In the genomic region with DNA sequence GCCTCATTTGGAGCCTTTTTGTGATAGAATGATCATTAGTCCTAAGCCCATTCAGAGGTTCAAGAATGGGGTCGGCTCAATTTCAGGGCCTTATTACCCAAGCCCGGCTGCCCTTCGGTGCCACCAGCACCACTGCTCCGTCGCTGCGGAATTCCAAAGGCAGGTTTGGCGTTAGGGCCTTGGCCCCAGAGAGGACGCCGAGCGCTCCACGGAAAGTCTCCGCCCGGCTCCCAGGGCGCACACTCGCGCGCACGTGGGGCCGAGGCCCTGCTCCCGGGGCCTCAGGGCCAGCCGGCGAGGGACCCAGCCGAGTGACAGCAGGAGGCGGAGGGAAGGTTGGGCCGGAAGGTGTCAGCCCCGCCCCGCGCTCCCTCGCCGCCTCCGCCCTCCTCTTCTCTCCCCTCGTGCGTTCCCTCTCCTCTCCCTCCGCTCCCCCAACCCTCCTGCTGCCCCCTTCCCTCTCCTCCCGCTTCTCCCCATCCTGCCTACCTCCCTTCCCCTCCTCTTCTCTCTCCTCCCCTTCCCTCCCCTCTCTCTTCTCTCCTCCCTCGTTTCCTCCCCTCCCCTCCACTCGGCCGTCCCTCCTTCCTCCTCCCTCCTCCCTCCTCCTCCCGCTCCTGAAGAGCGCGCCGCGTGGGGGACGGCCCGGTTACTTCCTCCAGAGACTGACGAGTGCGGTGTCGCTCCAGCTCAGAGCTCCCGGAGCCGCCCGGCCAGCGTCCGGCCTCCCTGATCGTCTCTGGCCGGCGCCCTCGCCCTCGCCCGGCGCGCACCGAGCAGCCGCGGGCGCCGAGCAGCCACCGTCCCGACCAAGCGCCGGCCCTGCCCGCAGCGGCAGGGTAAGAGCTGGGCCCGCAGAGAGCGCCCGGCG, we compare ENCODE assay signal across 8 cellular contexts. TPM values are rescaled to one million over a fixed set of nuclear protein-coding genes. Genes with fewer than 3 reads are reported as not detected.
DNase-seq lines count a peak whose midpoint lies in the region; ATAC-seq and TF ChIP-seq lines count a peak whose summit lies in the region.

A gene (plus strand): TSS at position 648 of the 871 bp plus-strand sequence. CDS start 4,106 bp downstream, outside the sequence.

- CTCF ChIA-PET in naive thymus-derived CD4-positive, alpha-beta T cell (lab: Charles Lee), result no interaction called here

- H3K9ac ChIP-seq in Loucy (ENCODE audit: low read depth, low read length, poor library complexity, severe bottlenecking), result peak within 1 kb of the TSS; percentile 89

- peaks cover 46% of the 10 kb centered on the region for H3K4me1 ChIP-seq in Loucy (ENCODE audit: insufficient read depth, low read length, poor library complexity, severe bottlenecking)
- H3K4me1 ChIP-seq in naive thymus-derived CD4-positive, alpha-beta T cell (ENCODE audit: control insufficient read depth in 2 of 2, insufficient read depth in 2 of 2, low read length in 2 of 2), result peaks cover 3 to 9% of the 10 kb centered on the region in 2 donors

- intact Hi-C loops in naive thymus-derived CD4-positive, alpha-beta T cell (cut with micrococcal nuclease), result loop anchor here (1.0 to 10.0 kb wide), 13 partner anchors 25 to 1733 kb away; a partner anchor contains a TSS

- POLR2A ChIA-PET in naive thymus-derived CD4-positive, alpha-beta T cell (lab: Charles Lee), result interaction anchor here (0.6 to 0.7 kb wide), 2 partner anchors 36 to 640 kb away, joined by 3 to 4 read pairs; a partner anchor contains a TSS

- H3K27ac Mint-ChIP-seq in naive thymus-derived CD4-positive, alpha-beta T cell, result peak within 1 kb of the TSS; percentile 76 to 95 (median 86)
- H3K27ac Mint-ChIP-seq in stimulated activated naive B cell treated with anti-CD40 and anti-IgM and Interleukin-4, amounts not matched to agents 10 μg/mL and 1 μg/mL and 100 μg/mL, for 72 hours, result peak within 1 kb of the TSS; percentile 92

- H3K36me3 ChIP-seq in Loucy (ENCODE audit: insufficient read depth, low read length), result no peaks in the 10 kb centered on the region
- peaks cover 0 to 7% (median 0%) of the 10 kb centered on the region in 3 experiments for H3K36me3 ChIP-seq in naive thymus-derived CD4-positive, alpha-beta T cell (ENCODE audit: control insufficient read depth in 2 of 3, insufficient read depth in 3 of 3, low read length in 3 of 3)

- H3F3A ChIP-seq in Loucy (ENCODE audit: low read depth), result no peaks in the 10 kb centered on the region

- no peaks in the 10 kb centered on the region for H3K27me3 ChIP-seq in Loucy (ENCODE audit: insufficient read depth, low read length, poor library complexity, severe bottlenecking)
- no peaks in the 10 kb centered on the region for H3K27me3 ChIP-seq in naive thymus-derived CD4-positive, alpha-beta T cell (ENCODE audit: control insufficient read depth in 2 of 2, insufficient read depth in 2 of 2, low read length in 2 of 2)

- peak; percentile 19; the same call in 1 of the 2 replicates for TF ChIP-seq CTCF in Loucy (conservative IDR thresholded peaks at IDR 0.05; ENCODE audit: low read length)
- TF ChIP-seq CTCF in fibroblast of mammary gland (conservative IDR thresholded peaks at IDR 0.05; ENCODE audit: control insufficient read depth, insufficient read depth, low read depth, low read length), result no peak

- peak; percentile 59 for DNase-seq in DMS114 treated with DMSO at 0.1 percent for 48 hours (lab: John Stamatoyannopoulos, UW; ENCODE audit: unreplicated experiment)
- DNase-seq in activated T-helper 9 cell treated with anti-CD3 and anti-CD28 coated beads, Interleukin-2, amount 50 U/mL, for 16 hours (ENCODE audit: low read depth), result peak; percentile 63
- DNase-seq in fibroblast of mammary gland (ENCODE audit: low read depth), result peak; percentile 88
- DNase-seq in naive thymus-derived CD4-positive, alpha-beta T cell, result peak; percentile 40 to 79 (median 62)
- peak; percentile 44 for DNase-seq in stimulated activated naive B cell treated with anti-CD40 and anti-IgM and Interleukin-4, amounts not matched to agents 10 μg/mL and 1 μg/mL and 100 μg/mL, for 72 hours

- peak within 1 kb of the TSS; percentile 85 to 97 (median 92) for H3K4me3 Mint-ChIP-seq in naive thymus-derived CD4-positive, alpha-beta T cell
- H3K4me3 Mint-ChIP-seq in stimulated activated naive B cell treated with anti-CD40 and anti-IgM and Interleukin-4, amounts not matched to agents 10 μg/mL and 1 μg/mL and 100 μg/mL, for 72 hours, result peak within 1 kb of the TSS; percentile 91 to 97

- no peaks in the 10 kb centered on the region for H3K9me3 Mint-ChIP-seq in naive thymus-derived CD4-positive, alpha-beta T cell
- H3K9me3 Mint-ChIP-seq in stimulated activated naive B cell treated with anti-CD40 and anti-IgM and Interleukin-4, amounts not matched to agents 10 μg/mL and 1 μg/mL and 100 μg/mL, for 72 hours, result peaks cover 0 to 2% of the 10 kb centered on the region in 2 donors

- no peaks in the 10 kb centered on the region for H3K9me2 ChIP-seq in Loucy (replicated peaks; ENCODE audit: low read depth, low read length)

- H3K27ac ChIP-seq in naive thymus-derived CD4-positive, alpha-beta T cell (ENCODE audit: low read depth, low read length), result peak within 1 kb of the TSS; percentile 70

- H3K27me3 Mint-ChIP-seq in naive thymus-derived CD4-positive, alpha-beta T cell, result peaks cover 0 to 4% (median 0%) of the 10 kb centered on the region in 5 donors
- peaks cover 21 to 28% of the 10 kb centered on the region in 2 donors for H3K27me3 Mint-ChIP-seq in stimulated activated naive B cell treated with anti-CD40 and anti-IgM and Interleukin-4, amounts not matched to agents 10 μg/mL and 1 μg/mL and 100 μg/mL, for 72 hours

- peak within 1 kb of the TSS; percentile 83 for H3K4me2 ChIP-seq in Loucy (ENCODE audit: low read depth, low read length, poor library complexity, severe bottlenecking)

- H4K20me1 ChIP-seq in Loucy (ENCODE audit: insufficient read depth, low read length, poor library complexity, severe bottlenecking), result peaks cover 44% of the 10 kb centered on the region

- TF ChIP-seq POLR2A in Raji (IDR thresholded peaks at IDR 0.05; ENCODE audit: insufficient read depth, low read depth, low read length), result peak; percentile 70

- no peaks in the 10 kb centered on the region for H3K9me3 ChIP-seq in Loucy (ENCODE audit: insufficient read depth, low read depth, low read length)
- H3K9me3 ChIP-seq in naive thymus-derived CD4-positive, alpha-beta T cell (ENCODE audit: control insufficient read depth in 2 of 3, low read length in 3 of 3), result no peaks in the 10 kb centered on the region

- H2AFZ ChIP-seq in Loucy (ENCODE audit: low read length), result peak within 1 kb of the TSS; percentile 72

- H3K4me1 Mint-ChIP-seq in naive thymus-derived CD4-positive, alpha-beta T cell, result peaks cover 12 to 38% (median 29%) of the 10 kb centered on the region in 7 donors
- peaks cover 10 to 36% of the 10 kb centered on the region in 2 donors for H3K4me1 Mint-ChIP-seq in stimulated activated naive B cell treated with anti-CD40 and anti-IgM and Interleukin-4, amounts not matched to agents 10 μg/mL and 1 μg/mL and 100 μg/mL, for 72 hours

- H3K79me2 ChIP-seq in Loucy (ENCODE audit: insufficient read depth, low read length), result peaks cover 59% of the 10 kb centered on the region

- peak; percentile 71 for ATAC-seq in GM21825 (IDR thresholded peaks at IDR 0.05; ENCODE audit: unreplicated experiment)
- ATAC-seq in naive thymus-derived CD4-positive, alpha-beta T cell, result peak; percentile 85
- ATAC-seq in stimulated activated naive B cell treated with anti-CD40 and anti-IgM and Interleukin-4, amounts not matched to agents 10 μg/mL and 1 μg/mL and 100 μg/mL, for 72 hours (replicated peaks), result peak; percentile 78 to 80

- H3K4me3 ChIP-seq in Loucy (ENCODE audit: low read length, poor library complexity, severe bottlenecking), result peak within 1 kb of the TSS; percentile 93
- peak within 1 kb of the TSS; percentile 78 for H3K4me3 ChIP-seq in fibroblast of mammary gland (ENCODE audit: control insufficient read depth, low read depth, low read length)
- peak within 1 kb of the TSS; percentile 81 for H3K4me3 ChIP-seq in naive thymus-derived CD4-positive, alpha-beta T cell (ENCODE audit: low read length)

- peaks cover 1 to 22% (median 4%) of the 10 kb centered on the region in 5 donors for H3K36me3 Mint-ChIP-seq in naive thymus-derived CD4-positive, alpha-beta T cell
- H3K36me3 Mint-ChIP-seq in stimulated activated naive B cell treated with anti-CD40 and anti-IgM and Interleukin-4, amounts not matched to agents 10 μg/mL and 1 μg/mL and 100 μg/mL, for 72 hours, result peaks cover 3% of the 10 kb centered on the region in 2 donors

RNA-seq across cellular contexts. Expression of the gene that starts here (rescaled TPM):
- total RNA-seq in naive thymus-derived CD4-positive, alpha-beta T cell, result 10 to 100 TPM; 15.6 to 61.1 (median 20.9) TPM
- 1 to 10 TPM; 3.4 to 9.7 TPM for polyA plus RNA-seq in naive thymus-derived CD4-positive, alpha-beta T cell

Comparison
In these comparisons a context has a peak if more than half of its experiments do, and no peak if none do; other contexts are left out.
1. Peak in every context shown above with its lines: DNase-seq, ATAC-seq, H3K4me3 ChIP-seq and H3K27ac ChIP-seq.